1 cellular context compared by ENCODE assay signal in the genomic region with DNA sequence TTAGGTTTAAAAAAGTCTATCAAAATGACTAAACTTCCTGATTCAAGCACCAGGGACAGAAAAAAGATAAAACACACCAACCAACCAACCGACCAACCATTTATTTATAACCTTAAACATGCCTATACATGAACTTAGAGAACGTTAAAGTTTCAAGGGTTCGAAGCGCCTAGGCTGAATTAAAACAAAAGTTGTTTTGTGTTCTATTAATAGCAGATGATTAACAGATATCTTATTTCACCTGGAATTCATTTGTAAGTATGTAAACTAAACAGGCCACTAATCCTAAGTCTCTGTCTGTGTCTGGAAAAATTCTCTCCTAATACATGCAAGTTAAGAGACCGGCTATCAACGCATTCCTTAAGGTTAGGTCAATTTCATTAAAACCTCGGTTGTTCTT.
A peak's percentile ranks its signal among the peaks of the same experiment; 100 is the strongest.
TF ChIP-seq lines count a peak whose summit lies in the region.

No MANE protein-coding gene starts in this region.

TF ChIP-seq in HEK293, 187 proteins besides CTCF, POLR2A, EP300 and RAD21 (continued from another document):
- TF ChIP-seq ZNF335 (tag by site-specific recombination; conservative IDR thresholded peaks at IDR 0.05) (0 out of 2 replicates have a peak, but pooled peaks have one; percentile 23), GLI2 (tag by site-specific recombination; IDR thresholded peaks at IDR 0.05; ENCODE audit: borderline replicate concordance, low read depth) (no peak), PRDM6 (tag by site-specific recombination; IDR thresholded peaks at IDR 0.05) (peak; percentile 34; the same call in 1 of the 2 replicates), GLIS2 (tag by site-specific recombination; IDR thresholded peaks at IDR 0.05) (no peak)
